Comparison of ENCODE assay signal across 17 cellular contexts in the genomic region with DNA sequence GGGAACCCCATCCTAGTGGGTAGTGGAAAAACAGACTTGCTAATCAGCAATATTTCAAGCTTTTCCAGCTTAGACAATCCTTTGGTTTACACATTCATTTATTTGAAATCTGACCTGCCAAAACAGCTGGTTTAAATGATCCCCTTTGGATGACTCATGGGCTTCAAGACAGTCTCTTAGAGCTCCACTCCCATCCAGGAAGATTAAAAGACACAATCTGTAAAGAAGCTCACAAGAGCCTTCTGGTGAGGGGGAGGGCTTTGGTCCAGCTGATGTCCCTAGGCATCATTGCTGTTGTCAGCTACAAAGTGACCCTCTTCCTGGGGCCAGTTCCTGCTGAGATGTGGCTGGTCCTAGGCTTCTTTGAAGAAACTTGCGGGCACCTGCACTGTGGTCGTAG.
DNase-seq lines count a peak whose midpoint lies in the region; TF ChIP-seq lines count a peak whose summit lies in the region.
"Had no signal": no experiment of that assay in that cellular context is flagged by ENCODE, and none has a peak within 500 bp of the region (broad histone marks: within the 10 kb centered on the region; RNA-seq: fewer than 3 reads in every experiment).

No MANE protein-coding gene starts in this region.

- intact Hi-C loops in activated CD4-positive, alpha-beta T cell treated with anti-CD3 and anti-CD28 coated beads, Interleukin-2, amount 10 ng/mL, durations not matched to agents 24 days and 14 days (cut with micrococcal nuclease) = no loop called here

- H3K9ac ChIP-seq in adipocyte (ENCODE audit: low read length) = no peak overlapping the region

- peaks cover 15% of the 10 kb centered on the region for H3K27me3 Mint-ChIP-seq in activated CD4-positive, alpha-beta T cell treated with anti-CD3 and anti-CD28 coated beads, Interleukin-2, amount 10 ng/mL, durations not matched to agents 24 days and 14 days
- no peaks in the 10 kb centered on the region for H3K27me3 Mint-ChIP-seq in mesothelial cell of epicardium (ENCODE audit: low read depth)

- H3K36me3 ChIP-seq in adipocyte (ENCODE audit: control insufficient read depth, insufficient read depth, low read length, severe bottlenecking) = no peaks in the 10 kb centered on the region

- H3K4me3 ChIP-seq in adipocyte (ENCODE audit: low read length) = no peak overlapping the region

- no peak overlapping the region for H3K4me3 Mint-ChIP-seq in activated CD4-positive, alpha-beta T cell treated with anti-CD3 and anti-CD28 coated beads, Interleukin-2, amount 10 ng/mL, durations not matched to agents 24 days and 14 days
- H3K4me3 Mint-ChIP-seq in mesothelial cell of epicardium = no peak overlapping the region

- DNase-seq in DMS 273 (lab: John Stamatoyannopoulos, UW; ENCODE audit: unreplicated experiment) = peak; percentile 89
- peak; percentile 31 for DNase-seq in LHCN-M2 (ENCODE audit: low read depth)
- peak; percentile 32 for DNase-seq in adipocyte (ENCODE audit: low read depth)
- DNase-seq in left kidney (ENCODE audit: low read depth, low spot score) = peak; percentile 49
- DNase-seq in activated CD4-positive, alpha-beta T cell treated with anti-CD3 and anti-CD28 coated beads, Interleukin-2, amount 10 ng/mL, durations not matched to agents 24 days and 14 days = no peak
- DNase-seq in activated T-cell treated with anti-CD3 and anti-CD28 coated beads, Interleukin-2, amount 50 U/mL, for 1 hour = no peak
- no peak for DNase-seq in activated CD8-positive, alpha-beta memory T cell treated with anti-CD3 and anti-CD28 coated beads, Interleukin-2, amount 50 U/mL, for 48 hours
- DNase-seq in mesothelial cell of epicardium (ENCODE audit: low spot score in 2 of 2, unreplicated experiment in 2 of 2) = no peak
- DNase-seq: activated effector memory CD4-positive, alpha-beta T cell treated with Interleukin-2 at 50 U/mL for 16 hours; amniotic stem cell; Caco-2; foreskin melanocyte; GOT3; IMR-90; NCI-H1092; SIG-M5; stimulated activated CD4-positive, alpha-beta T cell treated with anti-CD3 and anti-CD28 coated beads, Interleukin-4, amount 100 ng/mL, for 24 hours had no signal

- H3K27ac Mint-ChIP-seq in activated CD4-positive, alpha-beta T cell treated with anti-CD3 and anti-CD28 coated beads, Interleukin-2, amount 10 ng/mL, durations not matched to agents 24 days and 14 days = no peak overlapping the region
- H3K27ac Mint-ChIP-seq in mesothelial cell of epicardium = no peak overlapping the region

- H3K4me1 Mint-ChIP-seq in activated CD4-positive, alpha-beta T cell treated with anti-CD3 and anti-CD28 coated beads, Interleukin-2, amount 10 ng/mL, durations not matched to agents 24 days and 14 days = peaks cover 11% of the 10 kb centered on the region
- no peaks in the 10 kb centered on the region for H3K4me1 Mint-ChIP-seq in mesothelial cell of epicardium

- no peak for TF ChIP-seq CTCF in mesothelial cell of epicardium (IDR thresholded peaks at IDR 0.05; ENCODE audit: unreplicated experiment)

- H3K9me3 ChIP-seq in adipocyte (ENCODE audit: control insufficient read depth, low read length) = no peaks in the 10 kb centered on the region
- H3K9me3 ChIP-seq: Caco-2 had no signal

- H3K4me1 ChIP-seq in adipocyte (ENCODE audit: control insufficient read depth, insufficient read depth, low read length) = no peaks in the 10 kb centered on the region
- H3K4me1 ChIP-seq: Caco-2 had no signal

- no peaks in the 10 kb centered on the region for H3K9me3 Mint-ChIP-seq in activated CD4-positive, alpha-beta T cell treated with anti-CD3 and anti-CD28 coated beads, Interleukin-2, amount 10 ng/mL, durations not matched to agents 24 days and 14 days
- peaks cover 6% of the 10 kb centered on the region for H3K9me3 Mint-ChIP-seq in mesothelial cell of epicardium

- H3K36me3 Mint-ChIP-seq in activated CD4-positive, alpha-beta T cell treated with anti-CD3 and anti-CD28 coated beads, Interleukin-2, amount 10 ng/mL, durations not matched to agents 24 days and 14 days (ENCODE audit: low read depth) = no peaks in the 10 kb centered on the region
- H3K36me3 Mint-ChIP-seq in mesothelial cell of epicardium = no peaks in the 10 kb centered on the region

- no peaks in the 10 kb centered on the region for H3K27me3 ChIP-seq in adipocyte (replicated peaks; ENCODE audit: control insufficient read depth, insufficient read depth, low read length)

Comparison
In these comparisons a context has a peak if more than half of its experiments do, and no peak if none do; other contexts are left out.
1. DNase-seq: peak in DMS 273 (single experiment), LHCN-M2 (single experiment), adipocyte (single experiment) and left kidney (single experiment); none in activated CD4-positive, alpha-beta T cell treated with anti-CD3 and anti-CD28 coated beads, Interleukin-2, amount 10 ng/mL, durations not matched to agents 24 days and 14 days (single experiment), activated T-cell treated with anti-CD3 and anti-CD28 coated beads, Interleukin-2, amount 50 U/mL, for 1 hour (single experiment), activated CD8-positive, alpha-beta memory T cell treated with anti-CD3 and anti-CD28 coated beads, Interleukin-2, amount 50 U/mL, for 48 hours (single experiment) and mesothelial cell of epicardium (0 of 2).